16 cellular contexts compared by ENCODE assay signal in genomic region chr19:31339405-31339804, GRCh38. TPM values are rescaled to one million over a fixed set of nuclear protein-coding genes. Genes with fewer than 3 reads are reported as not detected.
A peak's percentile ranks its signal among the peaks of the same experiment; 100 is the strongest.
DNase-seq lines count a peak whose midpoint lies in the region; ATAC-seq and TF ChIP-seq lines count a peak whose summit lies in the region.
"Had no signal": no experiment of that assay in that cellular context is flagged by ENCODE, and none has a peak within 500 bp of the region (broad histone marks: within the 10 kb centered on the region; RNA-seq: fewer than 3 reads in every experiment).

No MANE protein-coding gene starts in this region.

- peaks cover 50% of the 10 kb centered on the region for H3K4me1 ChIP-seq in A673 (ENCODE audit: insufficient read depth, low read length, poor library complexity, severe bottlenecking)
- peaks cover 39% of the 10 kb centered on the region for H3K4me1 ChIP-seq in HEK293 (ENCODE audit: control insufficient read depth, insufficient read depth, low read length)
- peaks cover 25% of the 10 kb centered on the region for H3K4me1 ChIP-seq in effector memory CD4-positive, alpha-beta T cell (ENCODE audit: control insufficient read depth, insufficient read depth, low read length, poor library complexity, severe bottlenecking)

- H3K4me1 Mint-ChIP-seq in chondrocyte (ENCODE audit: low read depth), result peaks cover 44% of the 10 kb centered on the region
- peaks cover 19 to 39% (median 33%) of the 10 kb centered on the region in 4 donors for H3K4me1 Mint-ChIP-seq in naive thymus-derived CD8-positive, alpha-beta T cell

- peak in 1 of 2 donors; percentile 27 for ATAC-seq in naive thymus-derived CD8-positive, alpha-beta T cell
- no peak for ATAC-seq in GM21737 (IDR thresholded peaks at IDR 0.05; ENCODE audit: unreplicated experiment)

- H3K27ac Mint-ChIP-seq in chondrocyte (ENCODE audit: unreplicated experiment), result peak overlapping the region; percentile 96
- H3K27ac Mint-ChIP-seq in naive thymus-derived CD8-positive, alpha-beta T cell, result peak overlapping the region in 2 of 10 donors; percentile 30 to 47
- H3K27ac Mint-ChIP-seq: naive B cell had no signal

- no TSS peak for BruUV-seq in A673 (replicated peaks; lab: Mats Ljungman, UMichigan)

- no peaks in the 10 kb centered on the region for H3K27me3 Mint-ChIP-seq in chondrocyte (ENCODE audit: low read depth)
- H3K27me3 Mint-ChIP-seq in naive thymus-derived CD8-positive, alpha-beta T cell, result peaks cover 4 to 30% (median 23%) of the 10 kb centered on the region in 5 donors

- H3K27ac ChIP-seq in A673 (ENCODE audit: low read depth, low read length, poor library complexity, severe bottlenecking), result peak overlapping the region; percentile 31
- no peak overlapping the region for H3K27ac ChIP-seq in HEK293 (ENCODE audit: extremely low read depth, low read depth, low read length)
- H3K27ac ChIP-seq in effector memory CD4-positive, alpha-beta T cell (ENCODE audit: insufficient read depth, low read length, poor library complexity, severe bottlenecking), result no peak overlapping the region
- H3K27ac ChIP-seq: SJSA1 had no signal

- H3K9me3 Mint-ChIP-seq in chondrocyte (ENCODE audit: low read depth), result no peaks in the 10 kb centered on the region
- H3K9me3 Mint-ChIP-seq in naive thymus-derived CD8-positive, alpha-beta T cell, result no peaks in the 10 kb centered on the region
- H3K9me3 Mint-ChIP-seq: activated CD4-positive, alpha-beta T cell treated with anti-CD3 and anti-CD28 coated beads, Interleukin-2, amount 10 ng/mL, durations not matched to agents 24 days and 14 days; stimulated activated naive CD8-positive, alpha-beta T cell treated with anti-CD3 and anti-CD28 coated beads, Interleukin-15, Interleukin-2, amounts not matched to agents 100 ng/mL and 50 ng/mL, for 24 hours had no signal

- H3K9me3 ChIP-seq in A673 (ENCODE audit: low read depth, low read length, poor library complexity, severe bottlenecking), result no peaks in the 10 kb centered on the region
- H3K9me3 ChIP-seq in HEK293 (ENCODE audit: control insufficient read depth, insufficient read depth, low read depth, low read length), result no peaks in the 10 kb centered on the region
- no peaks in the 10 kb centered on the region for H3K9me3 ChIP-seq in effector memory CD4-positive, alpha-beta T cell (ENCODE audit: control insufficient read depth, low read length)
- H3K9me3 ChIP-seq: adrenal gland, SJSA1 had no signal

- H3K4me3 ChIP-seq in A673 (ENCODE audit: low read depth, low read length, poor library complexity, severe bottlenecking) (peak overlapping the region; percentile 20), HEK293 (ENCODE audit: low read depth, low read length) (no peak overlapping the region)
- H3K4me3 ChIP-seq in effector memory CD4-positive, alpha-beta T cell (ENCODE audit: insufficient read depth, low read depth, low read length, poor library complexity, severe bottlenecking), result no peak overlapping the region
- H3K4me3 ChIP-seq: adrenal gland, SJSA1 had no signal

- DNase-seq in A673 (ENCODE audit: low spot score) (peak; percentile 51), chondrocyte (ENCODE audit: low spot score) (no peak), NCI-H1417 treated with DMSO at 0.1 percent for 48 hours (lab: John Stamatoyannopoulos, UW) (no peak)
- no peak for DNase-seq in naive thymus-derived CD8-positive, alpha-beta T cell
- no peak for DNase-seq in effector memory CD4-positive, alpha-beta T cell
- no peak for DNase-seq in activated CD4-positive, alpha-beta T cell treated with anti-CD3 and anti-CD28 coated beads, Interleukin-2, amount 50 U/mL, for 4 hours
- DNase-seq: activated CD4-positive, alpha-beta T cell treated with anti-CD3 and anti-CD28 coated beads, Interleukin-2, amount 10 ng/mL, durations not matched to agents 24 days and 14 days; C1 segment of cervical spinal cord; naive B cell; NCI-H524; stimulated activated CD4-positive, alpha-beta T cell treated with anti-CD3 and anti-CD28 coated beads, Interleukin-1b, Interleukin-23, amount 100 ng/mL, for 48 hours had no signal

- H3K4me3 Mint-ChIP-seq in chondrocyte (ENCODE audit: unreplicated experiment), result peak overlapping the region; percentile 8
- H3K4me3 Mint-ChIP-seq in naive thymus-derived CD8-positive, alpha-beta T cell, result peak overlapping the region in 9 of 10 donors; percentile 17 to 85 (median 67)

- H3K36me3 ChIP-seq in A673 (ENCODE audit: insufficient read depth, low read length, poor library complexity, severe bottlenecking), result no peaks in the 10 kb centered on the region
- peaks cover 4 to 5% of the 10 kb centered on the region in 2 experiments for H3K36me3 ChIP-seq in HEK293 (ENCODE audit: control insufficient read depth in 2 of 2, insufficient read depth in 1 of 2, low read length in 2 of 2)
- no peaks in the 10 kb centered on the region for H3K36me3 ChIP-seq in effector memory CD4-positive, alpha-beta T cell (ENCODE audit: control insufficient read depth, insufficient read depth, low read length)

- TF ChIP-seq CTCF in A673 (conservative IDR thresholded peaks at IDR 0.05; ENCODE audit: low read depth, low read length), result no peak
- TF ChIP-seq CTCF in HEK293 (tag by site-specific recombination; IDR thresholded peaks at IDR 0.05), result no peak
- TF ChIP-seq CTCF in chondrocyte (IDR thresholded peaks at IDR 0.05), result no peak

- H3K36me3 Mint-ChIP-seq in chondrocyte (ENCODE audit: low read depth), result peaks cover 3% of the 10 kb centered on the region
- H3K36me3 Mint-ChIP-seq in naive thymus-derived CD8-positive, alpha-beta T cell, result no peaks in the 10 kb centered on the region
- H3K36me3 Mint-ChIP-seq: naive B cell had no signal

- CTCF ChIA-PET in A673 (lab: Charles Lee), result interaction anchor here (2.1 kb wide), 1 partner anchor 285 kb away, joined by 6 read pairs; no protein-coding TSS in a partner anchor
- CTCF ChIA-PET in HEK293 (lab: Yijun Ruan, JAX), result interaction anchor here (0.6 to 1.7 kb wide), 7 partner anchors 9 to 671 kb away, joined by 3 to 6 read pairs (median 4); no protein-coding TSS in a partner anchor

- H3K27me3 ChIP-seq in A673 (replicated peaks; ENCODE audit: insufficient read depth, low read depth, low read length, poor library complexity), result no peaks in the 10 kb centered on the region
- no peaks in the 10 kb centered on the region for H3K27me3 ChIP-seq in effector memory CD4-positive, alpha-beta T cell (replicated peaks; ENCODE audit: control insufficient read depth, insufficient read depth, low read length, poor library complexity, severe bottlenecking)
- H3K27me3 ChIP-seq: adrenal gland, SJSA1 had no signal

- intact Hi-C loops in A673 (cut with micrococcal nuclease; ENCODE audit: unreplicated experiment), result no loop called here

- POLR2A ChIA-PET in A673 (lab: Charles Lee; ENCODE audit: low non-redundant PET), result interaction anchor here (0.6 kb wide), 1 partner anchor 9 kb away, joined by 3 read pairs; no protein-coding TSS in a partner anchor
- POLR2A ChIA-PET in HEK293 (lab: Yijun Ruan, JAX), result interaction anchor here (1.1 kb wide), 1 partner anchor 11 kb away, joined by 4 read pairs; no protein-coding TSS in a partner anchor
- POLR2A ChIA-PET in naive thymus-derived CD8-positive, alpha-beta T cell (lab: Charles Lee), result interaction anchor here (0.7 kb wide), 1 partner anchor 652 kb away, joined by 4 read pairs; no protein-coding TSS in a partner anchor

TF ChIP-seq in HEK293, 187 proteins besides CTCF, POLR2A, EP300 and RAD21 (continues in another document):
- TF ChIP-seq ZNF302 (tag by site-specific recombination; IDR thresholded peaks at IDR 0.05; ENCODE audit: low read depth) (no peak), ZBTB44 (tag by site-specific recombination; IDR thresholded peaks at IDR 0.05) (no peak), SP2 (tag by site-specific recombination; IDR thresholded peaks at IDR 0.05) (peak; percentile 68), ZBTB21 (tag by site-specific recombination; IDR thresholded peaks at IDR 0.05) (no peak), ZNF155 (tag by site-specific recombination; IDR thresholded peaks at IDR 0.05) (no peak), ZNF426 (tag by site-specific recombination; IDR thresholded peaks at IDR 0.05) (no peak), ZNF692 (tag by site-specific recombination; IDR thresholded peaks at IDR 0.05) (no peak), PRDM1 (tag by site-specific recombination; IDR thresholded peaks at IDR 0.05) (no peak), ELK4 (IDR thresholded peaks at IDR 0.05; ENCODE audit: borderline replicate concordance, low read depth, low read length) (no peak)

RNA-seq across cellular contexts. Expression of gene TSHZ3, which starts 9.8 kb away (rescaled TPM):
- total RNA-seq in A673 (2021) (14.8 and 15.5 TPM in 2 replicates), chondrocyte (15.3 to 23.3 TPM (median 17.0 TPM) in 3 replicates)
- not detected for total RNA-seq in naive thymus-derived CD8-positive, alpha-beta T cell
- under 1 TPM in 1 of 3 donors, not detected in 2; 0.09 TPM for polyA plus RNA-seq in naive thymus-derived CD8-positive, alpha-beta T cell

Comparison
In these comparisons a context has a peak if more than half of its experiments do, and no peak if none do; other contexts are left out.
1. RNA of gene TSHZ3, which starts 9.8 kb away (total RNA-seq): 15.3 to 23.3 TPM in chondrocyte and 14.8 to 15.5 TPM in A673; not detected in naive thymus-derived CD8-positive, alpha-beta T cell; every median in the first group is over 10 times any median in the second.